In genomic region chr7:31935671-31936070, GRCh38 we compare ENCODE assay signal across 36 cellular contexts.
"Had no signal": no experiment of that assay in that cellular context is flagged by ENCODE, and none has a peak within 500 bp of the region (broad histone marks: within the 10 kb centered on the region; RNA-seq: fewer than 3 reads in every experiment).

No MANE protein-coding gene starts in this region.

- H3K4me3 ChIP-seq: adrenal gland, body of pancreas, cardiac muscle cell, coronary artery, dorsolateral prefrontal cortex, heart left ventricle, lower lobe of right lung, mucosa of descending colon, pancreas, psoas muscle, smooth muscle cell, upper lobe of left lung, vagina had no signal

- ATAC-seq: activated CD4-positive, alpha-beta T cell treated with anti-CD3 and anti-CD28 coated beads for 36 hours; body of pancreas; esophagus mucosa; left lobe of liver; lower lobe of right lung; mucosa of descending colon; natural killer cell treated with Interleukin-12 subunit alpha and Interleukin-12 subunit beta and Interleukin-15 and Interleukin-18, amount 100 ng/mL, for 72 hours; pancreas; psoas muscle; stimulated activated memory B cell treated with anti-CD40 and anti-IgM and Interleukin-4, amounts not matched to agents 10 μg/mL and 1 μg/mL and 100 μg/mL, for 72 hours; stimulated activated naive CD8-positive, alpha-beta T cell treated with anti-CD3 and anti-CD28 coated beads, Interleukin-15, amount 100 ng/mL, for 72 hours had no signal

- H3K4me1 ChIP-seq: adrenal gland, body of pancreas, lower lobe of right lung, pancreas, psoas muscle, upper lobe of left lung, vagina had no signal

- H3K4me3 Mint-ChIP-seq: activated CD4-positive, alpha-beta T cell treated with anti-CD3 and anti-CD28 coated beads for 36 hours; activated naive CD4-positive, alpha-beta T cell treated with anti-CD3 and anti-CD28 coated beads for 36 hours; activated naive CD8-positive, alpha-beta T cell treated with anti-CD3 and anti-CD28 coated beads for 36 hours; activated T-helper 1 cell treated with anti-CD3 and anti-CD28 coated beads, Interleukin-12 subunit alpha, Interleukin-12 subunit beta, Interleukin-2, Interleukin-4 antibody, amounts not matched to agents 30 ng/mL and 10 ng/mL and 1 ng/mL, durations not matched to agents 14 hours and 24 hours and 36 hours; natural killer cell treated with Interleukin-12 subunit alpha and Interleukin-12 subunit beta and Interleukin-15 and Interleukin-18, amount 100 ng/mL, for 72 hours; stimulated activated memory B cell treated with anti-CD40 and anti-IgM and Interleukin-4, amounts not matched to agents 10 μg/mL and 1 μg/mL and 100 μg/mL, for 72 hours; stimulated activated naive CD8-positive, alpha-beta T cell treated with anti-CD3 and anti-CD28 coated beads, Interleukin-15, amount 100 ng/mL, for 72 hours; T-helper 2 cell treated with Interferon-gamma antibody and Interleukin-4, amounts not matched to agents 5 μg/mL and 100 μg/mL, for 36 hours had no signal

- H3K9me3 ChIP-seq: adrenal gland, body of pancreas, lower lobe of right lung, mucosa of descending colon, neutrophil, pancreas, psoas muscle, upper lobe of left lung, vagina had no signal

- H3K9me3 Mint-ChIP-seq: activated T-helper 1 cell treated with anti-CD3 and anti-CD28 coated beads, Interleukin-12 subunit alpha, Interleukin-12 subunit beta, Interleukin-2, Interleukin-4 antibody, amounts not matched to agents 30 ng/mL and 10 ng/mL and 1 ng/mL, durations not matched to agents 14 hours and 24 hours and 36 hours had no signal

- H3K4me1 Mint-ChIP-seq: activated CD4-positive, alpha-beta T cell treated with anti-CD3 and anti-CD28 coated beads for 36 hours; activated naive CD8-positive, alpha-beta T cell treated with anti-CD3 and anti-CD28 coated beads for 36 hours; stimulated activated memory B cell treated with anti-CD40 and anti-IgM and Interleukin-4, amounts not matched to agents 10 μg/mL and 1 μg/mL and 100 μg/mL, for 72 hours; stimulated activated naive CD8-positive, alpha-beta T cell treated with anti-CD3 and anti-CD28 coated beads, Interleukin-15, amount 100 ng/mL, for 72 hours had no signal

- FAIRE-seq: pancreas had no signal

- H3K27ac ChIP-seq: adrenal gland, body of pancreas, cardiac muscle cell, coronary artery, heart left ventricle, lower lobe of right lung, neutrophil, pancreas, psoas muscle, vagina had no signal

- H3K27ac Mint-ChIP-seq: activated CD4-positive, alpha-beta T cell treated with anti-CD3 and anti-CD28 coated beads for 36 hours; activated naive CD4-positive, alpha-beta T cell treated with anti-CD3 and anti-CD28 coated beads for 36 hours; activated naive CD8-positive, alpha-beta T cell treated with anti-CD3 and anti-CD28 coated beads for 36 hours; activated T-helper 1 cell treated with anti-CD3 and anti-CD28 coated beads, Interleukin-12 subunit alpha, Interleukin-12 subunit beta, Interleukin-2, Interleukin-4 antibody, amounts not matched to agents 30 ng/mL and 10 ng/mL and 1 ng/mL, durations not matched to agents 14 hours and 24 hours and 36 hours; natural killer cell treated with Interleukin-12 subunit alpha and Interleukin-12 subunit beta and Interleukin-15 and Interleukin-18, amount 100 ng/mL, for 72 hours; stimulated activated memory B cell treated with anti-CD40 and anti-IgM and Interleukin-4, amounts not matched to agents 10 μg/mL and 1 μg/mL and 100 μg/mL, for 72 hours; stimulated activated naive CD8-positive, alpha-beta T cell treated with anti-CD3 and anti-CD28 coated beads, Interleukin-15, amount 100 ng/mL, for 72 hours; T-helper 2 cell treated with Interferon-gamma antibody and Interleukin-4, amounts not matched to agents 5 μg/mL and 100 μg/mL, for 36 hours had no signal

- H3K36me3 ChIP-seq: adrenal gland, cardiac muscle cell, heart left ventricle, lower lobe of right lung, neutrophil, pancreas, upper lobe of left lung, vagina had no signal

- H3K27me3 ChIP-seq: adrenal gland, body of pancreas, cardiac muscle cell, dorsolateral prefrontal cortex, heart left ventricle, neutrophil, pancreas, upper lobe of left lung, vagina had no signal

- H3K36me3 Mint-ChIP-seq: activated naive CD8-positive, alpha-beta T cell treated with anti-CD3 and anti-CD28 coated beads for 36 hours; natural killer cell treated with Interleukin-12 subunit alpha and Interleukin-12 subunit beta and Interleukin-15 and Interleukin-18, amount 100 ng/mL, for 72 hours; stimulated activated memory B cell treated with anti-CD40 and anti-IgM and Interleukin-4, amounts not matched to agents 10 μg/mL and 1 μg/mL and 100 μg/mL, for 72 hours had no signal

- H3K27me3 Mint-ChIP-seq: activated CD4-positive, alpha-beta T cell treated with anti-CD3 and anti-CD28 coated beads for 36 hours; activated naive CD8-positive, alpha-beta T cell treated with anti-CD3 and anti-CD28 coated beads for 36 hours; natural killer cell treated with Interleukin-12 subunit alpha and Interleukin-12 subunit beta and Interleukin-15 and Interleukin-18, amount 100 ng/mL, for 72 hours; stimulated activated memory B cell treated with anti-CD40 and anti-IgM and Interleukin-4, amounts not matched to agents 10 μg/mL and 1 μg/mL and 100 μg/mL, for 72 hours; stimulated activated naive CD8-positive, alpha-beta T cell treated with anti-CD3 and anti-CD28 coated beads, Interleukin-15, amount 100 ng/mL, for 72 hours had no signal

- H3K4me2 ChIP-seq: smooth muscle cell had no signal

- DNase-seq: activated CD4-positive, alpha-beta T cell treated with anti-CD3 and anti-CD28 coated beads for 36 hours; activated CD4-positive, CD25-positive, alpha-beta regulatory T cell; activated effector memory CD4-positive, alpha-beta T cell treated with anti-CD3 and anti-CD28 coated beads, Interleukin-2, amount 50 U/mL, for 16 hours; activated naive CD4-positive, alpha-beta T cell treated with anti-CD3 and anti-CD28 coated beads for 36 hours; activated naive CD8-positive, alpha-beta T cell treated with anti-CD3 and anti-CD28 coated beads for 36 hours; activated T-cell treated with anti-CD3 and anti-CD28 coated beads for 4 hours; adrenal gland; aorta; body of pancreas; cerebellar nuclear complex; dorsolateral prefrontal cortex; effector memory CD4-positive, alpha-beta T cell; heart left ventricle; hypothalamus; lower lobe of right lung; mucosa of descending colon; pancreas; psoas muscle; stimulated activated CD4-positive, alpha-beta T cell treated with anti-CD3 and anti-CD28 coated beads, Interleukin-1b, Interleukin-23, amount 100 ng/mL, for 48 hours; stimulated activated CD4-positive, alpha-beta T cell treated with anti-CD3 and anti-CD28 coated beads, Interleukin-4, amount 100 ng/mL, for 4 hours; stimulated activated CD8-positive, alpha-beta memory T cell treated with anti-CD3 and anti-CD28 coated beads, Interleukin-4, amount 100 ng/mL, for 48 hours; stimulated activated naive CD8-positive, alpha-beta T cell treated with anti-CD3 and anti-CD28 coated beads, Interleukin-15, amount 100 ng/mL, for 72 hours; substantia nigra; T-helper 1 cell; upper lobe of left lung had no signal
